Comparison of ENCODE assay signal across 10 cellular contexts in the genomic region with DNA sequence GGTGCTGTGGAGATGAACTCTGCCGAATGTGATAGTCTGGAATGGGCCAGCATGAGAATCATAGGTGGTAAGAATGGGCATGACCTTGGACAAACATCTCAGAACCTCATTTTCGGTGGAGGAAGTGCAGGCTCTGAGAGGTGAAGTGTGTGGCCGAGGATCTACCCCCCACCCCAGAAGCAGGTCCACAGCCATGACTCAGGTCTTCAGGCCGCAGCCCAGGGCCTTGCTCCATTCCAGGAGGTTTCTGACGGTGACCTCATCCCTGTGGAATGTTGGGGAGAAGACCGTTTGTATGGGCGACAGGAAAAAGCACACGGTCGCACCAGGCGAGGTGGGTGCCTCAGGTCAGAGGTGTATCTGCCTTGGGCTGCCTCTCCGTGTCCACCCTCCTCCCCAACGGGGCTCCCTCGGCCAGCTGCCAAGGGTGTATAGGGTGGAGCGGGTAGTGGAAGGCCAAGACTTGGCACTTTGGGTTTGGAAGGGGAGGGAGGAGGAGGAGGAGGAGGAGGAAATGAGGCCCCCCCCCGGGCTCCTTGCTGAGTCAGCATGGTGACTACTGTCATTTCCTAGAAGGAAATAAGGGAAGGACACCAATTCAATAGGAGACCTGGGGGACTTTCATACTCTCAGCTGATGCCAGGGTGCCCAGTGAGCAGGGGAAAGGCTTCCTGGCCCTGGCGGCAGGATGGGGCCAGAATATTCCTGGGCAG.
DNase-seq lines count a peak whose midpoint lies in the region; ATAC-seq and TF ChIP-seq lines count a peak whose summit lies in the region.
"Had no signal": no experiment of that assay in that cellular context is flagged by ENCODE, and none has a peak within 500 bp of the region (broad histone marks: within the 10 kb centered on the region; RNA-seq: fewer than 3 reads in every experiment).

No MANE protein-coding gene starts in this region.

- peak; percentile 75 for ATAC-seq in esophagus mucosa

- H3K4me1 ChIP-seq in muscle layer of duodenum (ENCODE audit: control insufficient read depth in 1 of 2, insufficient read depth in 2 of 2, low read length in 2 of 2), result peaks cover 5% of the 10 kb centered on the region in 2 donors

- DNase-seq in AG04449 (ENCODE audit: low read depth, low spot score), result peak; percentile 79
- DNase-seq in NCI-H226, result peak; percentile 100
- DNase-seq in NCI-H446 treated with DMSO at 0.1 percent for 48 hours (lab: John Stamatoyannopoulos, UW), result no peak
- DNase-seq in activated CD4-positive, alpha-beta T cell treated with anti-CD3 and anti-CD28 coated beads for 4 hours, result no peak
- no peak for DNase-seq in stimulated activated CD4-positive, alpha-beta T cell treated with anti-CD3 and anti-CD28 coated beads, Interleukin-4, amount 100 ng/mL, for 1 hour
- no peak for DNase-seq in NCI-H2196 (lab: John Stamatoyannopoulos, UW; ENCODE audit: unreplicated experiment)
- DNase-seq: DND-41, Kasumi-1 had no signal

- H3K9me3 ChIP-seq in muscle layer of duodenum (ENCODE audit: control insufficient read depth in 1 of 2, low read length in 2 of 2), result no peaks in the 10 kb centered on the region

- POLR2A ChIA-PET in AG04449 (lab: Yijun Ruan, JAX), result interaction anchor here (0.7 kb wide), 1 partner anchor 14 kb away, joined by 3 read pairs; no protein-coding TSS in a partner anchor

- CTCF ChIA-PET in AG04449 (lab: Yijun Ruan, JAX), result interaction anchor here (0.6 to 2.8 kb wide), 3 partner anchors 11 to 87 kb away, joined by 3 to 14 read pairs (median 3); no protein-coding TSS in a partner anchor

- no peaks in the 10 kb centered on the region for H3K36me3 ChIP-seq in muscle layer of duodenum (ENCODE audit: control insufficient read depth in 1 of 2, insufficient read depth in 2 of 2, low read length in 2 of 2)

- H3K4me3 ChIP-seq in AG04449 (ENCODE audit: low read depth, low read length) (peak overlapping the region; percentile 12; the same call in 1 of the 2 replicates), muscle layer of duodenum (ENCODE audit: low read depth in 1 of 2, low read length in 2 of 2) (no peak overlapping the region)

- H3K27me3 ChIP-seq in muscle layer of duodenum (ENCODE audit: low read depth, low read length), result no peaks in the 10 kb centered on the region

- TF ChIP-seq CTCF in AG04449 (IDR thresholded peaks at IDR 0.05; ENCODE audit: insufficient read depth, low read length, missing control alignments), result no peak

- peak overlapping the region; percentile 60 for H3K27ac ChIP-seq in muscle layer of duodenum (ENCODE audit: low read length)

Comparison
In these comparisons a context has a peak if more than half of its experiments do, and no peak if none do; other contexts are left out.
1. DNase-seq: peak in AG04449 (single experiment) and NCI-H226 (single experiment); none in NCI-H446 treated with DMSO at 0.1 percent for 48 hours (single experiment), activated CD4-positive, alpha-beta T cell treated with anti-CD3 and anti-CD28 coated beads for 4 hours (0 of 2), stimulated activated CD4-positive, alpha-beta T cell treated with anti-CD3 and anti-CD28 coated beads, Interleukin-4, amount 100 ng/mL, for 1 hour (single experiment) and NCI-H2196 (single experiment).